In the genomic region with DNA sequence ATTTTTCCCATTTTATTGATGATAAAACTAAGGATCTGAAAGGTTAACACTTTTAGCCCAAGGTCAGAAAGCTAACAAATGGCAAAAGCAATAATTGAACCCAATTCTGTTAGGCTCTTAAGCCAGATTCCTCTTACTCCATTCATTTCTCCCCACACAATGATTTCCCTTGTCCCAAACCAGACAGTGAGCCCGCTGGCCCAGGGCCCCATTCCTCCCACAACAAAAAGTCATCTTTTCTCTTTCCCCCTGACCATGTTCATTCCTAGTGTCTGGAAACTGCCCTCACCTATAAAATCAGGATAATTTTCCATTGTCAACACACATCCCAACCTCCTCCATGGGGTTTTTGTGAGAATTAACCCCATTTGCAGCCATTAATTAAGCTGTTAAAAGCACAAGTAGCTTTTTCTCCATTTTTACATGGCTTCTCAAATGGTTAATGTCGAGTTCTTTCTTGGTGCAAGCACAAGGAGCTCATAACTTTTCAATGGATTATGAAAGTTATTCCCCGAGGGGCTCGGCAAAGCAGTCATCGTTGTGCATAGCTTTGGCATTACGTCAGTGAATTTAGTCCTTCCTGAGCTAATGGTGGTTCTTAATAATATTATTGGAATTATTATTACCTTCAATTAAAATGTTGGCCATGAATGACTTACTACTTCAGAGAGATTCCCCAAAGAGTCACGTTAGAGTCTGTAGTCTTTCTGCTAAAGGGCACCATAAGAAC, we compare ENCODE assay signal across 24 cellular contexts.
"Had no signal": no experiment of that assay in that cellular context is flagged by ENCODE, and none has a peak within 500 bp of the region (broad histone marks: within the 10 kb centered on the region; RNA-seq: fewer than 3 reads in every experiment).

No MANE protein-coding gene starts in this region.

- H3K27ac ChIP-seq: coronary artery, gastroesophageal sphincter, heart left ventricle, hepatocyte, left ventricle myocardium inferior, lower lobe of right lung, pancreas, right atrium auricular region, sigmoid colon, spleen, thoracic aorta, tibial nerve, vagina had no signal

- ATAC-seq: gastroesophageal sphincter; heart left ventricle; lower lobe of right lung; natural killer cell; pancreas; stimulated activated memory B cell treated with anti-CD40 and anti-IgM and Interleukin-4, amounts not matched to agents 10 μg/mL and 1 μg/mL and 100 μg/mL, for 72 hours; stimulated activated naive CD8-positive, alpha-beta T cell treated with anti-CD3 and anti-CD28 coated beads, Interleukin-15, Interleukin-2, amounts not matched to agents 100 U/mL and 50 U/mL, for 24 hours had no signal

- H3K9me3 ChIP-seq: esophagus squamous epithelium, gastroesophageal sphincter, heart left ventricle, left ventricle myocardium inferior, lower lobe of right lung, pancreas, right atrium auricular region, sigmoid colon, spleen, thoracic aorta, tibial nerve, vagina had no signal

- H3K4me1 ChIP-seq: gastroesophageal sphincter, heart left ventricle, left ventricle myocardium inferior, lower lobe of right lung, pancreas, right atrium auricular region, sigmoid colon, spleen, tibial nerve had no signal

- H3K27me3 ChIP-seq: esophagus squamous epithelium, gastroesophageal sphincter, hepatocyte, pancreas, right atrium auricular region, sigmoid colon, tibial nerve, vagina had no signal

- DNase-seq: dermis blood vessel endothelial cell; effector memory CD4-positive, alpha-beta T cell; erythroblast; esophagus squamous epithelium; heart left ventricle; kidney; left ventricle myocardium inferior; lower lobe of right lung; natural killer cell; occipital lobe; pancreas; sigmoid colon; spleen; stimulated activated CD4-positive, alpha-beta T cell treated with anti-CD3 and anti-CD28 coated beads, Interleukin-4, amount 100 ng/mL, for 4 hours; stimulated activated naive CD8-positive, alpha-beta T cell treated with anti-CD3 and anti-CD28 coated beads, Interleukin-15, Interleukin-2, amounts not matched to agents 100 U/mL and 50 U/mL, for 24 hours had no signal

- H3K36me3 ChIP-seq: esophagus squamous epithelium, gastroesophageal sphincter, heart left ventricle, left ventricle myocardium inferior, lower lobe of right lung, pancreas, right atrium auricular region, sigmoid colon, spleen, thoracic aorta, tibial nerve, vagina had no signal

- H3K4me3 ChIP-seq: coronary artery, esophagus squamous epithelium, gastroesophageal sphincter, heart left ventricle, hepatocyte, left ventricle myocardium inferior, lower lobe of right lung, pancreas, right atrium auricular region, sigmoid colon, skin epidermis, spleen, thoracic aorta, tibial nerve, vagina had no signal
